Comparison of ENCODE assay signal across 3 cellular contexts in genomic region chr13:83681547-83681946, GRCh38.
TF ChIP-seq lines count a peak whose summit lies in the region.

No MANE protein-coding gene starts in this region.

TF ChIP-seq in GM23338, 12 proteins besides CTCF, POLR2A, EP300 and RAD21 (continued from another document and continues in another):
- TF ChIP-seq ETS1 (IDR thresholded peaks at IDR 0.05) (no peak), POLR2AphosphoS5 (IDR thresholded peaks at IDR 0.05; ENCODE audit: low read depth) (no peak), JUNB (IDR thresholded peaks at IDR 0.05; ENCODE audit: unreplicated experiment) (no peak), ZNF462 (CRISPR knock-in tag; IDR thresholded peaks at IDR 0.05) (no peak)

TF ChIP-seq in neural cell, 6 proteins besides CTCF, POLR2A, EP300 and RAD21 (continued from another document):
- TF ChIP-seq REST (IDR thresholded peaks at IDR 0.05; ENCODE audit: borderline replicate concordance) (peak; percentile 98), POLR2AphosphoS5 (IDR thresholded peaks at IDR 0.05) (peak; percentile 80), EZH2 (IDR thresholded peaks at IDR 0.05; ENCODE audit: borderline replicate concordance, insufficient read depth, low read length, poor library complexity, severe bottlenecking) (no peak)
TF ChIP-seq in neural cell: peak in this region for 3.

TF ChIP-seq in HEK293T, 16 proteins besides CTCF, POLR2A, EP300 and RAD21 (continued from another document):
- TF ChIP-seq PKNOX1 (IDR thresholded peaks at IDR 0.05) (no peak), LEF1 (IDR thresholded peaks at IDR 0.05; ENCODE audit: borderline replicate concordance) (no peak), FOXM1 (IDR thresholded peaks at IDR 0.05; ENCODE audit: borderline replicate concordance) (no peak), FOXA1 (IDR thresholded peaks at IDR 0.05) (no peak), SP1 (IDR thresholded peaks at IDR 0.05) (no peak), TARDBP (IDR thresholded peaks at IDR 0.05) (no peak), ARNT (IDR thresholded peaks at IDR 0.05) (no peak), ELF4 (IDR thresholded peaks at IDR 0.05) (no peak)
